ENCODE assay signal across 8 cellular contexts in genomic region chr17:20156196-20157077, GRCh38.
A peak's percentile ranks its signal among the peaks of the same experiment; 100 is the strongest.
DNase-seq lines count a peak whose midpoint lies in the region; ATAC-seq and TF ChIP-seq lines count a peak whose summit lies in the region.

No MANE protein-coding gene starts in this region.

- H3K4me1 ChIP-seq in HUES48 (ENCODE audit: control insufficient read depth, insufficient read depth, low read length) (peaks cover 27% of the 10 kb centered on the region), vagina (peaks cover 13% of the 10 kb centered on the region)

- peak; percentile 27 for ATAC-seq in GM21447 (IDR thresholded peaks at IDR 0.05; ENCODE audit: unreplicated experiment)

- H3K36me3 ChIP-seq in HUES48 (ENCODE audit: control insufficient read depth, insufficient read depth, low read length) (no peaks in the 10 kb centered on the region; the same call in 1 of the 2 replicates), vagina (no peaks in the 10 kb centered on the region)

- H3K4me3 Mint-ChIP-seq in activated CD4-positive, alpha-beta T cell treated with anti-CD3 and anti-CD28 coated beads, Interleukin-2, amount 10 ng/mL, durations not matched to agents 24 days and 14 days: peak overlapping the region; percentile 83
- H3K4me3 Mint-ChIP-seq in nephron: peak overlapping the region in 2 of 3 experiments; percentile 90 to 94

- H3K9ac ChIP-seq in HUES48 (ENCODE audit: low read depth, low read length): peak overlapping the region; percentile 82

- H3K27me3 ChIP-seq in HUES48 (ENCODE audit: control insufficient read depth, insufficient read depth, low read length) (peaks cover 11% of the 10 kb centered on the region), vagina (no peaks in the 10 kb centered on the region)

- intact Hi-C loops in activated CD4-positive, alpha-beta T cell treated with anti-CD3 and anti-CD28 coated beads, Interleukin-2, amount 10 ng/mL, durations not matched to agents 24 days and 14 days (cut with micrococcal nuclease): no loop called here
- intact Hi-C loops in vagina (cut with DNase I): no loop called here

- no peak for TF ChIP-seq POLR2A in vagina (IDR thresholded peaks at IDR 0.05)

- H3K4me3 ChIP-seq in HUES48 (ENCODE audit: low read depth, low read length) (peak overlapping the region; percentile 78), fibroblast of mammary gland (ENCODE audit: control insufficient read depth, low read depth, low read length) (peak overlapping the region; percentile 50), vagina (peak overlapping the region; percentile 49 to 56)

- no peaks in the 10 kb centered on the region for H3K9me3 ChIP-seq in HUES48 (ENCODE audit: control insufficient read depth, insufficient read depth, low read length)
- no peaks in the 10 kb centered on the region for H3K9me3 ChIP-seq in vagina

- H3K27ac ChIP-seq in HUES48 (ENCODE audit: low read depth, low read length) (peak overlapping the region; percentile 99), vagina (peak overlapping the region; percentile 37)

- DNase-seq in EH (ENCODE audit: low read depth): peak; percentile 50
- peak; percentile 76 for DNase-seq in activated CD4-positive, alpha-beta T cell treated with anti-CD3 and anti-CD28 coated beads, Interleukin-2, amount 10 ng/mL, durations not matched to agents 24 days and 14 days
- DNase-seq in fibroblast of mammary gland (ENCODE audit: low read depth): peak; percentile 7
- no peak for DNase-seq in vagina (ENCODE audit: extremely low spot score in 2 of 2)
- DNase-seq in stimulated activated naive CD4-positive, alpha-beta T cell treated with Interleukin-2 at 50 U/mL for 16 hours (lab: John Stamatoyannopoulos, UW): no peak

- peaks cover 23% of the 10 kb centered on the region for H3K27me3 Mint-ChIP-seq in activated CD4-positive, alpha-beta T cell treated with anti-CD3 and anti-CD28 coated beads, Interleukin-2, amount 10 ng/mL, durations not matched to agents 24 days and 14 days
- H3K27me3 Mint-ChIP-seq in nephron (ENCODE audit: low read depth): peaks cover 24% of the 10 kb centered on the region

- H3K36me3 Mint-ChIP-seq in activated CD4-positive, alpha-beta T cell treated with anti-CD3 and anti-CD28 coated beads, Interleukin-2, amount 10 ng/mL, durations not matched to agents 24 days and 14 days (ENCODE audit: low read depth): no peaks in the 10 kb centered on the region
- H3K36me3 Mint-ChIP-seq in nephron (ENCODE audit: low read depth): no peaks in the 10 kb centered on the region

- H3K27ac Mint-ChIP-seq in activated CD4-positive, alpha-beta T cell treated with anti-CD3 and anti-CD28 coated beads, Interleukin-2, amount 10 ng/mL, durations not matched to agents 24 days and 14 days: peak overlapping the region; percentile 59
- H3K27ac Mint-ChIP-seq in nephron: peak overlapping the region in 2 of 3 experiments; percentile 68 to 74

- H3K4me1 Mint-ChIP-seq in activated CD4-positive, alpha-beta T cell treated with anti-CD3 and anti-CD28 coated beads, Interleukin-2, amount 10 ng/mL, durations not matched to agents 24 days and 14 days: peaks cover 8% of the 10 kb centered on the region
- no peaks in the 10 kb centered on the region for H3K4me1 Mint-ChIP-seq in nephron

- TF ChIP-seq CTCF in fibroblast of mammary gland (conservative IDR thresholded peaks at IDR 0.05; ENCODE audit: control insufficient read depth, insufficient read depth, low read depth, low read length): no peak
- no peak for TF ChIP-seq CTCF in nephron (IDR thresholded peaks at IDR 0.05; ENCODE audit: unreplicated experiment in 3 of 3)
- TF ChIP-seq CTCF in vagina (IDR thresholded peaks at IDR 0.05): no peak

- H3K9me3 Mint-ChIP-seq in activated CD4-positive, alpha-beta T cell treated with anti-CD3 and anti-CD28 coated beads, Interleukin-2, amount 10 ng/mL, durations not matched to agents 24 days and 14 days: no peaks in the 10 kb centered on the region
- H3K9me3 Mint-ChIP-seq in nephron: no peaks in the 10 kb centered on the region

Comparison
In these comparisons a context has a peak if more than half of its experiments do, and no peak if none do; other contexts are left out.
1. DNase-seq: peak in EH (single experiment), activated CD4-positive, alpha-beta T cell treated with anti-CD3 and anti-CD28 coated beads, Interleukin-2, amount 10 ng/mL, durations not matched to agents 24 days and 14 days (single experiment) and fibroblast of mammary gland (single experiment); none in vagina (0 of 2) and stimulated activated naive CD4-positive, alpha-beta T cell treated with Interleukin-2 at 50 U/mL for 16 hours (single experiment).
2. Peak in every context shown above with its lines, with median percentiles within 50 percentile points of each other: H3K4me3 ChIP-seq.